ENCODE assay signal across 12 cellular contexts in genomic region chr1:25805863-25806225, GRCh38. TPM values are rescaled to one million over a fixed set of nuclear protein-coding genes. Genes with fewer than 3 reads are reported as not detected.
DNase-seq lines count a peak whose midpoint lies in the region; ATAC-seq and TF ChIP-seq lines count a peak whose summit lies in the region.
"Had no signal": no experiment of that assay in that cellular context is flagged by ENCODE, and none has a peak within 500 bp of the region (broad histone marks: within the 10 kb centered on the region; RNA-seq: fewer than 3 reads in every experiment).

No MANE protein-coding gene starts in this region.

- H3K27me3 ChIP-seq in fibroblast of lung (ENCODE audit: control insufficient read depth, insufficient read depth, low read length) (no peaks in the 10 kb centered on the region), muscle layer of duodenum (ENCODE audit: low read depth, low read length) (no peaks in the 10 kb centered on the region), thoracic aorta (replicated peaks; ENCODE audit: insufficient read depth) (no peaks in the 10 kb centered on the region), foreskin keratinocyte (no peaks in the 10 kb centered on the region)

- no peak overlapping the region for H2AFZ ChIP-seq in fibroblast of lung (ENCODE audit: low read length)

- H3K4me3 ChIP-seq in fibroblast of lung (replicated peaks in 1 of 4; ENCODE audit: control extremely low read depth in 1 of 4, insufficient read depth in 1 of 4, low read depth in 3 of 4, low read length in 4 of 4) (no peak overlapping the region), muscle layer of duodenum (ENCODE audit: low read depth in 1 of 2, low read length in 2 of 2) (no peak overlapping the region), thoracic aorta (no peak overlapping the region)

- no peak overlapping the region for H3K9ac ChIP-seq in fibroblast of lung (ENCODE audit: insufficient read depth, low read length)

- no peak overlapping the region for H3K4me2 ChIP-seq in fibroblast of lung (ENCODE audit: extremely low read depth, insufficient read depth, low read length)

- no peaks in the 10 kb centered on the region for H3K79me2 ChIP-seq in fibroblast of lung (ENCODE audit: control insufficient read depth, insufficient read depth, low read length)

- H3K9me3 ChIP-seq in fibroblast of lung (ENCODE audit: control insufficient read depth, insufficient read depth, low read depth, low read length): no peaks in the 10 kb centered on the region
- no peaks in the 10 kb centered on the region for H3K9me3 ChIP-seq in muscle layer of duodenum (ENCODE audit: control insufficient read depth in 1 of 2, low read length in 2 of 2)
- no peaks in the 10 kb centered on the region for H3K9me3 ChIP-seq in thoracic aorta

- no peak for TF ChIP-seq CTCF in fibroblast of lung (conservative IDR thresholded peaks at IDR 0.05 in 1 of 2, IDR thresholded peaks at IDR 0.05 in 1 of 2; ENCODE audit: low read depth in 1 of 2, low read length in 2 of 2)
- no peak for TF ChIP-seq CTCF in thoracic aorta (IDR thresholded peaks at IDR 0.05)
- TF ChIP-seq CTCF in foreskin keratinocyte (conservative IDR thresholded peaks at IDR 0.05): no peak

- H3K27ac ChIP-seq in fibroblast of lung (ENCODE audit: insufficient read depth, low read length) (no peak overlapping the region), muscle layer of duodenum (ENCODE audit: low read length) (peak overlapping the region; percentile 31), thoracic aorta (peak overlapping the region; percentile 68 to 92), foreskin keratinocyte (no peak overlapping the region)

- H4K20me1 ChIP-seq in fibroblast of lung (ENCODE audit: control insufficient read depth, extremely low read depth, insufficient read depth, low read length): no peaks in the 10 kb centered on the region

- H3K4me1 ChIP-seq in fibroblast of lung (ENCODE audit: control insufficient read depth, extremely low read depth, insufficient read depth, low read length): peaks cover 14% of the 10 kb centered on the region
- peaks cover 0 to 46% of the 10 kb centered on the region in 2 donors for H3K4me1 ChIP-seq in muscle layer of duodenum (ENCODE audit: control insufficient read depth in 1 of 2, insufficient read depth in 2 of 2, low read length in 2 of 2)
- peaks cover 31 to 64% of the 10 kb centered on the region in 2 donors for H3K4me1 ChIP-seq in thoracic aorta (ENCODE audit: control insufficient read depth in 1 of 2, low read depth in 2 of 2)
- no peaks in the 10 kb centered on the region for H3K4me1 ChIP-seq in foreskin keratinocyte

- peak; percentile 25 for ATAC-seq in thoracic aorta (ENCODE audit: insufficient number of reproducible peaks, low FRiP score, low read depth)
- ATAC-seq in HG02981 (IDR thresholded peaks at IDR 0.05; ENCODE audit: unreplicated experiment): no peak
- no peak for ATAC-seq in GM18873 (IDR thresholded peaks at IDR 0.05; ENCODE audit: low FRiP score, unreplicated experiment)
- ATAC-seq in foreskin keratinocyte: no peak
- ATAC-seq: WTC11 had no signal

- peak; percentile 55 for DNase-seq in UCSD-AML1 (lab: John Stamatoyannopoulos, UW; ENCODE audit: unreplicated experiment)
- DNase-seq in fibroblast of lung (ENCODE audit: low read depth in 2 of 2): peak; percentile 38 to 64
- DNase-seq in thoracic aorta (ENCODE audit: low spot score): peak; percentile 74
- no peak for DNase-seq in stimulated activated CD4-positive, alpha-beta T cell treated with anti-CD3 and anti-CD28 coated beads, Interleukin-2, amount 100 ng/mL, for 24 hours
- DNase-seq in foreskin keratinocyte: no peak
- DNase-seq: activated gamma-delta T cell, naive B cell, NCI-H187 had no signal

- H3K36me3 ChIP-seq in fibroblast of lung (ENCODE audit: control insufficient read depth, insufficient read depth, low read length) (peaks cover 4% of the 10 kb centered on the region), muscle layer of duodenum (ENCODE audit: control insufficient read depth in 1 of 2, insufficient read depth in 2 of 2, low read length in 2 of 2) (peaks cover 10 to 41% of the 10 kb centered on the region in 2 donors), thoracic aorta (peaks cover 20% of the 10 kb centered on the region)

RNA-seq across cellular contexts. Expression of gene SELENON, which starts 5.9 kb away (rescaled TPM):
- total RNA-seq in fibroblast of lung: 11.0 and 19.3 TPM in 2 replicates
- polyA plus RNA-seq in fibroblast of lung: 67.6 and 69.5 TPM in 2 replicates
- 81.1 and 108 TPM in 2 replicates for polyA plus RNA-seq in fibroblast of lung (2012)
- polyA minus RNA-seq in fibroblast of lung (ENCODE audit: low replicate concordance): 172 and 276 TPM in 2 replicates
- 10 to 100 TPM; 44.1 to 48.6 TPM for total RNA-seq in thoracic aorta
- 52.7 and 53.3 TPM in 2 replicates for total RNA-seq in foreskin keratinocyte
- polyA plus RNA-seq in foreskin keratinocyte: 55.2 and 63.1 TPM in 2 replicates

RNA-seq across cellular contexts. Expression of gene MTFR1L, which starts 13.9 kb away (rescaled TPM):
- total RNA-seq in fibroblast of lung (38.3 and 41.1 TPM in 2 replicates), thoracic aorta (10 to 100 TPM; 63.4 to 81.9 TPM), foreskin keratinocyte (24.1 and 25.2 TPM in 2 replicates)
- polyA plus RNA-seq in fibroblast of lung (47.0 and 56.0 TPM in 2 replicates), foreskin keratinocyte (20.8 and 21.7 TPM in 2 replicates)
- 43.5 and 43.6 TPM in 2 replicates for polyA plus RNA-seq in fibroblast of lung (2012)
- polyA minus RNA-seq in fibroblast of lung (ENCODE audit: low replicate concordance): 54.0 and 84.5 TPM in 2 replicates

RNA-seq across cellular contexts. Expression of gene AUNIP, which starts 53.4 kb away (rescaled TPM):
- total RNA-seq in fibroblast of lung (under 0.01 and 0.33 TPM in 2 replicates), thoracic aorta (not detected), foreskin keratinocyte (11.5 and 13.8 TPM in 2 replicates)
- polyA plus RNA-seq in fibroblast of lung (1.2 and 3.4 TPM in 2 replicates), foreskin keratinocyte (8.1 and 9.7 TPM in 2 replicates)
- polyA plus RNA-seq in fibroblast of lung (2012): 0.90 and 2.2 TPM in 2 replicates
- 0.82 and 1.9 TPM in 2 replicates for polyA minus RNA-seq in fibroblast of lung (ENCODE audit: low replicate concordance)

Comparison
In these comparisons a context has a peak if more than half of its experiments do, and no peak if none do; other contexts are left out.
1. DNase-seq: peak in UCSD-AML1 (single experiment), fibroblast of lung (2 of 2) and thoracic aorta (single experiment); none in stimulated activated CD4-positive, alpha-beta T cell treated with anti-CD3 and anti-CD28 coated beads, Interleukin-2, amount 100 ng/mL, for 24 hours (0 of 2) and foreskin keratinocyte (0 of 2).
2. H3K27ac ChIP-seq: peak in muscle layer of duodenum (single experiment) and thoracic aorta (2 of 2); none in fibroblast of lung (single experiment) and foreskin keratinocyte (single experiment).